ENCODE assay signal across 20 cellular contexts in the genomic region with DNA sequence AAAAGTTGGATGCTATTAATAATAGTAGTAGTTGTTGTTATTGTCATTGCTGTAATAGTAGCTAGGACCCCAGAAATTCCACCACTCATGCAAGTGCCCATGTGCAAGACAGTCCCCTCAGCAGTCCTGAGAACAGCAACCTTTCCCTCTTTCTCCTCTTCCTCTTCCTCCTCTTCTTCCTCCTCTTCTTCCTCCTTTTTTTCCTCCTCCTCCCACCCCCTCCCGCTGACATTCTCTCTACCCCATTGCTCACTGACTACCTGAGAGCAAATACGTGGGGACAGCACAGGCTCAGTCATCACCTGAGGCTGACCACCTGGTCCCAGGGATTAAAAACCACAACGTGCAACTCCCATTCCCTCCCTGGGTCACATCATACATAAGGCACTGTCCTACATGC.
"Had no signal": no experiment of that assay in that cellular context is flagged by ENCODE, and none has a peak within 500 bp of the region (broad histone marks: within the 10 kb centered on the region; RNA-seq: fewer than 3 reads in every experiment).

No MANE protein-coding gene starts in this region.

- H3K36me3 ChIP-seq: colonic mucosa, esophagus squamous epithelium, gastrocnemius medialis, upper lobe of right lung had no signal

- H3K27ac Mint-ChIP-seq: activated B cell treated with CpG ODN at 0.5 μM for 24 hours; activated CD4-positive, alpha-beta T cell treated with anti-CD3 and anti-CD28 coated beads for 36 hours; activated naive CD4-positive, alpha-beta T cell treated with anti-CD3 and anti-CD28 coated beads, Interleukin-2, amount 50 U/mL, for 72 hours; endodermal cell; progenitor cell of endocrine pancreas had no signal

- H3K4me3 Mint-ChIP-seq: activated B cell treated with CpG ODN at 0.5 μM for 24 hours; activated CD4-positive, alpha-beta T cell treated with anti-CD3 and anti-CD28 coated beads for 36 hours; endodermal cell; naive B cell had no signal

- H3K4me1 ChIP-seq: colonic mucosa, esophagus squamous epithelium, gastrocnemius medialis, upper lobe of right lung had no signal

- ATAC-seq: gastrocnemius medialis, upper lobe of right lung had no signal

- H3K4me3 ChIP-seq: colonic mucosa, esophagus squamous epithelium, gastrocnemius medialis, upper lobe of right lung had no signal

- H3K27me3 Mint-ChIP-seq: activated B cell treated with CpG ODN at 0.5 μM for 24 hours; activated CD4-positive, alpha-beta T cell treated with anti-CD3 and anti-CD28 coated beads for 36 hours; central memory CD8-positive, alpha-beta T cell; progenitor cell of endocrine pancreas had no signal

- H3K27ac ChIP-seq: colonic mucosa, esophagus squamous epithelium, gastrocnemius medialis, upper lobe of right lung had no signal

- H3K9me3 ChIP-seq: colonic mucosa, gastrocnemius medialis, upper lobe of right lung had no signal

- H3K4me1 Mint-ChIP-seq: endodermal cell, naive B cell had no signal

- DNase-seq: activated B cell treated with CpG ODN at 0.5 μM for 24 hours; activated CD4-positive, alpha-beta T cell treated with anti-CD3 and anti-CD28 coated beads for 36 hours; activated CD4-positive, alpha-beta T cell treated with anti-CD3 and anti-CD28 coated beads, Interleukin-2, amount 50 U/mL, for 4 hours; activated gamma-delta T cell; activated T-cell treated with anti-CD3 and anti-CD28 coated beads, Interleukin-2, amount 50 U/mL, for 48 hours; colonic mucosa; endodermal cell; esophagus squamous epithelium; gastrocnemius medialis; hippocampal formation; mesendoderm; naive B cell; retina; stimulated activated CD4-positive, alpha-beta T cell treated with anti-CD3 and anti-CD28 coated beads, Interleukin-4, amount 100 ng/mL, for 24 hours; stimulated activated naive CD8-positive, alpha-beta T cell treated with anti-CD3 and anti-CD28 coated beads, Interleukin-15, Interleukin-2, amounts not matched to agents 100 U/mL and 50 U/mL, for 24 hours; T1000; upper lobe of right lung had no signal

- H3K27me3 ChIP-seq: colonic mucosa, esophagus squamous epithelium, gastrocnemius medialis, upper lobe of right lung had no signal
